ENCODE assay signal across 11 cellular contexts in the genomic region with DNA sequence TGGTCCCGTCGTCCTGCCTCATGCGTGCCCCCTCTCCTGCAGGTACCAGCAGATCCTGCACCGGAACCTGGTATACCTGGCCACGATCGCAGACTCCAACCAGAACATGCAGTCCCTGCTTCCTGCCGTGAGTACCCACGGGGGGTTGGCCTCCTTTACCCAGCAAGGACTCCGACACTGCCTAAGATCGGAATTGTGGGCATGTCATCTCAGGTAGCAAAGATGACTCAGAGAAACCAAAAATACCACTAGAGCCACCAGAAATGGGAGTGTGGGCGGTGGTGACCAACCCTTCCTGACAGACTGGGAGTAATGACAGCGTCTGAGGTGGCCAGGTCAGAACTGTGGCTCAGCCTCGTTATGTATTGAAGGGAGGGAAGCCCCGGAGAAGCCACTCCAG. TPM values are rescaled to one million over a fixed set of nuclear protein-coding genes. Genes with fewer than 3 reads are reported as not detected.
DNase-seq lines count a peak whose midpoint lies in the region; ATAC-seq and TF ChIP-seq lines count a peak whose summit lies in the region.
"Had no signal": no experiment of that assay in that cellular context is flagged by ENCODE, and none has a peak within 500 bp of the region (broad histone marks: within the 10 kb centered on the region; RNA-seq: fewer than 3 reads in every experiment).

No MANE protein-coding gene starts in this region.

- 45 to 57% methylated on average over 14 of the region's 14 CpGs for WGBS in esophagus, 2 donors
- WGBS in transverse colon (ENCODE audit: low coverage in 1 of 2), 2 donors: 75% methylated on average over 14 of the region's 14 CpGs; no CpG with 5 or more reads in 1 of the 2 donors
- 70% methylated on average over 14 of the region's 14 CpGs for WGBS in prostate gland

- H3K4me3 ChIP-seq in esophagus (ENCODE audit: low read depth in 1 of 2, low read length in 2 of 2) (no peak overlapping the region), transverse colon (no peak overlapping the region), prostate gland (no peak overlapping the region)
- H3K4me3 ChIP-seq: thoracic aorta had no signal

- no peaks in the 10 kb centered on the region for H3K27me3 ChIP-seq in esophagus (ENCODE audit: control insufficient read depth in 1 of 2, insufficient read depth in 2 of 2, low read length in 2 of 2)
- H3K27me3 ChIP-seq in transverse colon: no peaks in the 10 kb centered on the region
- H3K27me3 ChIP-seq in prostate gland (replicated peaks; ENCODE audit: insufficient read depth): no peaks in the 10 kb centered on the region

- H3K4me3 Mint-ChIP-seq in activated CD4-positive, alpha-beta T cell treated with anti-CD3 and anti-CD28 coated beads for 36 hours: peak overlapping the region; percentile 26

- peaks cover 15% of the 10 kb centered on the region for H3K36me3 Mint-ChIP-seq in activated CD4-positive, alpha-beta T cell treated with anti-CD3 and anti-CD28 coated beads for 36 hours (ENCODE audit: low read depth)

- no peaks in the 10 kb centered on the region for H3K9me3 ChIP-seq in esophagus (ENCODE audit: control insufficient read depth in 2 of 2, insufficient read depth in 1 of 2, low read depth in 1 of 2, low read length in 1 of 2)
- no peaks in the 10 kb centered on the region for H3K9me3 ChIP-seq in transverse colon
- H3K9me3 ChIP-seq in prostate gland: no peaks in the 10 kb centered on the region
- H3K9me3 ChIP-seq: SK-N-SH, thoracic aorta had no signal

- peak; percentile 83 for ATAC-seq in activated CD4-positive, alpha-beta T cell treated with anti-CD3 and anti-CD28 coated beads for 36 hours

- no peaks in the 10 kb centered on the region for H3K9me3 Mint-ChIP-seq in activated CD4-positive, alpha-beta T cell treated with anti-CD3 and anti-CD28 coated beads for 36 hours (ENCODE audit: low read depth)

- TF ChIP-seq CTCF in transverse colon (IDR thresholded peaks at IDR 0.05) (no peak), prostate gland (IDR thresholded peaks at IDR 0.05) (no peak)

- H3K36me3 ChIP-seq in esophagus (ENCODE audit: control insufficient read depth in 2 of 2, insufficient read depth in 2 of 2, low read length in 1 of 2): peaks cover 9 to 29% of the 10 kb centered on the region in 2 donors
- peaks cover 0 to 8% (median 0%) of the 10 kb centered on the region in 4 donors for H3K36me3 ChIP-seq in transverse colon
- peaks cover 0 to 22% of the 10 kb centered on the region in 2 donors for H3K36me3 ChIP-seq in prostate gland

- TF ChIP-seq POLR2A in transverse colon (IDR thresholded peaks at IDR 0.05) (no peak), prostate gland (IDR thresholded peaks at IDR 0.05) (no peak)

- no peaks in the 10 kb centered on the region for H3K27me3 Mint-ChIP-seq in activated CD4-positive, alpha-beta T cell treated with anti-CD3 and anti-CD28 coated beads for 36 hours

- H3K27ac Mint-ChIP-seq in activated CD4-positive, alpha-beta T cell treated with anti-CD3 and anti-CD28 coated beads for 36 hours: peak overlapping the region; percentile 30

- CTCF ChIA-PET in activated CD4-positive, alpha-beta T cell treated with anti-CD3 and anti-CD28 coated beads for 36 hours (lab: Charles Lee): interaction anchor here (0.7 kb wide), 1 partner anchor 71 kb away, joined by 3 read pairs; no protein-coding TSS in a partner anchor

- intact Hi-C loops in activated CD4-positive, alpha-beta T cell treated with anti-CD3 and anti-CD28 coated beads for 36 hours (cut with DNase I, micrococcal nuclease): loop anchor here in 1 of 2 experiments (1.0 kb wide), 1 partner anchor 38 kb away; the partner anchor contains the start of gene LSM14B
- intact Hi-C loops in transverse colon (cut with DNase I; ENCODE audit: low total_unique reads): no loop called here
- intact Hi-C loops in prostate gland (cut with DNase I): loop anchor here (5.0 kb wide), 1 partner anchor 148 kb away; no protein-coding TSS in a partner anchor

- POLR2A ChIA-PET in activated CD4-positive, alpha-beta T cell treated with anti-CD3 and anti-CD28 coated beads for 36 hours (lab: Charles Lee): no interaction called here

- in situ Hi-C loops in transverse colon (cut with MboI; ENCODE audit: low pct_ligation_motif_present in 1 of 4, low pct_unique_long_range_greater_than_20kb in 1 of 4, low sequenced_read_pairs in 3 of 4): no loop called here

- peaks cover 15% of the 10 kb centered on the region for H3K4me1 Mint-ChIP-seq in activated CD4-positive, alpha-beta T cell treated with anti-CD3 and anti-CD28 coated beads for 36 hours

- peak; percentile 82 for DNase-seq in activated CD4-positive, alpha-beta T cell treated with anti-CD3 and anti-CD28 coated beads for 36 hours
- DNase-seq in activated CD4-positive, alpha-beta T cell treated with anti-CD3 and anti-CD28 coated beads for 1 hour: no peak
- DNase-seq in activated CD4-positive, CD25-positive, alpha-beta regulatory T cell treated with anti-CD3 and anti-CD28 coated beads, Interleukin-2, amount 50 U/mL, for 72 hours: peak; percentile 59
- peak; percentile 67 to 85 for DNase-seq in stimulated activated CD8-positive, alpha-beta memory T cell treated with anti-CD3 and anti-CD28 coated beads, Interleukin-7, amount 100 ng/mL, for 48 hours (ENCODE audit: extremely low read depth in 1 of 2, low read depth in 1 of 2)
- DNase-seq in NCI-H524 (lab: John Stamatoyannopoulos, UW): no peak
- DNase-seq in transverse colon: no peak
- DNase-seq in prostate gland (ENCODE audit: low spot score): no peak
- DNase-seq: NCI-H1092 treated with DMSO at 0.1 percent for 48 hours, SK-N-SH had no signal

- peaks cover 10 to 27% of the 10 kb centered on the region in 2 donors for H3K4me1 ChIP-seq in esophagus (ENCODE audit: control insufficient read depth in 2 of 2, insufficient read depth in 2 of 2, low read length in 1 of 2)
- peaks cover 0 to 7% (median 1%) of the 10 kb centered on the region in 4 donors for H3K4me1 ChIP-seq in transverse colon
- H3K4me1 ChIP-seq in prostate gland (replicated peaks): no peaks in the 10 kb centered on the region

- no peak for TF ChIP-seq EP300 in transverse colon (IDR thresholded peaks at IDR 0.05; ENCODE audit: low read depth)

- H3K27ac ChIP-seq in esophagus (ENCODE audit: low read depth in 2 of 2, low read length in 1 of 2) (peak overlapping the region; percentile 47 to 78), transverse colon (no peak overlapping the region), prostate gland (no peak overlapping the region)
- H3K27ac ChIP-seq: thoracic aorta had no signal

RNA-seq across cellular contexts. Expression of gene SS18L1, which starts 16.3 kb away (rescaled TPM):
- total RNA-seq in activated CD4-positive, alpha-beta T cell treated with anti-CD3 and anti-CD28 coated beads for 36 hours: 10 to 100 TPM; 14.3 to 16.6 TPM
- 10 to 100 TPM in 1 of 2 donors, 1 to 10 TPM in 1; 5.5 to 14.7 TPM for polyA plus RNA-seq in esophagus
- total RNA-seq in transverse colon: 10 to 100 TPM; 14.7 to 23.2 (median 22.1) TPM
- total RNA-seq in prostate gland: 10 to 100 TPM; 17.9 to 32.7 TPM

RNA-seq across cellular contexts. Expression of gene PSMA7, which starts 16.6 kb away (rescaled TPM):
- total RNA-seq in activated CD4-positive, alpha-beta T cell treated with anti-CD3 and anti-CD28 coated beads for 36 hours: 100 to 1,000 TPM; 208 to 296 TPM
- 100 to 1,000 TPM in 1 of 2 donors, 10 to 100 TPM in 1; 96.8 to 294 TPM for polyA plus RNA-seq in esophagus
- total RNA-seq in transverse colon (100 to 1,000 TPM; 154 to 241 (median 234) TPM), prostate gland (100 to 1,000 TPM; 176 to 250 TPM)

RNA-seq across cellular contexts. Expression of gene MTG2, which starts 23.0 kb away (rescaled TPM):
- 10 to 100 TPM; 38.0 to 44.9 TPM for total RNA-seq in activated CD4-positive, alpha-beta T cell treated with anti-CD3 and anti-CD28 coated beads for 36 hours
- polyA plus RNA-seq in esophagus: 10 to 100 TPM; 19.4 to 25.4 TPM
- 10 to 100 TPM in 3 of 4 donors, 1 to 10 TPM in 1; 9.8 to 58.0 (median 23.1) TPM for total RNA-seq in transverse colon
- total RNA-seq in prostate gland: 10 to 100 TPM; 40.0 to 53.0 TPM

RNA-seq across cellular contexts. Expression of gene LSM14B, which starts 37.6 kb away (rescaled TPM):
- 10 to 100 TPM; 38.7 TPM for total RNA-seq in activated CD4-positive, alpha-beta T cell treated with anti-CD3 and anti-CD28 coated beads for 36 hours
- polyA plus RNA-seq in esophagus: 10 to 100 TPM; 12.3 to 20.2 TPM
- total RNA-seq in transverse colon (10 to 100 TPM; 22.1 to 45.3 (median 35.6) TPM), prostate gland (10 to 100 TPM; 39.7 to 87.1 TPM)

Comparison
In these comparisons a context has a peak if more than half of its experiments do, and no peak if none do; other contexts are left out.
1. DNase-seq: peak in activated CD4-positive, alpha-beta T cell treated with anti-CD3 and anti-CD28 coated beads for 36 hours (single experiment), activated CD4-positive, CD25-positive, alpha-beta regulatory T cell treated with anti-CD3 and anti-CD28 coated beads, Interleukin-2, amount 50 U/mL, for 72 hours (single experiment) and stimulated activated CD8-positive, alpha-beta memory T cell treated with anti-CD3 and anti-CD28 coated beads, Interleukin-7, amount 100 ng/mL, for 48 hours (2 of 2); none in activated CD4-positive, alpha-beta T cell treated with anti-CD3 and anti-CD28 coated beads for 1 hour (single experiment), NCI-H524 (0 of 2), transverse colon (single experiment) and prostate gland (single experiment).
2. H3K27ac ChIP-seq: peak in esophagus (2 of 2); none in transverse colon (0 of 4) and prostate gland (0 of 2).